Comparison of ENCODE assay signal across 1 cellular context in genomic region chr1:26913754-26914619, GRCh38.
TF ChIP-seq lines count a peak whose summit lies in the region.

A gene with protein sequence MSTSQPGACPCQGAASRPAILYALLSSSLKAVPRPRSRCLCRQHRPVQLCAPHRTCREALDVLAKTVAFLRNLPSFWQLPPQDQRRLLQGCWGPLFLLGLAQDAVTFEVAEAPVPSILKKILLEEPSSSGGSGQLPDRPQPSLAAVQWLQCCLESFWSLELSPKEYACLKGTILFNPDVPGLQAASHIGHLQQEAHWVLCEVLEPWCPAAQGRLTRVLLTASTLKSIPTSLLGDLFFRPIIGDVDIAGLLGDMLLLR (minus strand): TSS chr1:26913975. CDS start chr1:26913940, 35 bp downstream.

TF ChIP-seq in K562, 482 proteins besides CTCF, POLR2A, EP300 and RAD21 (continued from another document):
- TF ChIP-seq ZNF584 (CRISPR knock-in tag; IDR thresholded peaks at IDR 0.05; ENCODE audit: low read depth) (no peak), GATAD2B (IDR thresholded peaks at IDR 0.05; ENCODE audit: borderline replicate concordance) (peak; percentile 56; the same call in 1 of the 2 replicates), HDAC2 (IDR thresholded peaks at IDR 0.05) (no peak), RBFOX2 (IDR thresholded peaks at IDR 0.05; ENCODE audit: low read depth, low read length) (peak; percentile 45; the same call in 1 of the 2 replicates), ELF1 (tag; IDR thresholded peaks at IDR 0.05) (peak; percentile 63), MAX (CRISPR knock-in tag; IDR thresholded peaks at IDR 0.05) (peak; percentile 75), SMARCB1 (IDR thresholded peaks at IDR 0.05; ENCODE audit: insufficient read length, low read depth) (no peak), ATF7 (IDR thresholded peaks at IDR 0.05) (0 out of 2 replicates have a peak, but pooled peaks have one; percentile 21), NFRKB (IDR thresholded peaks at IDR 0.05; ENCODE audit: low read depth) (peak; percentile 59; the same call in 1 of the 2 replicates), IFI16 (CRISPR knock-in tag; IDR thresholded peaks at IDR 0.05) (no peak; the same call in 1 of the 2 replicates), NR4A1 (CRISPR knock-in tag; IDR thresholded peaks at IDR 0.05) (no peak), NR4A1 (tag; IDR thresholded peaks at IDR 0.05) (peak; percentile 78), FOXA3 (CRISPR knock-in tag; conservative IDR thresholded peaks at IDR 0.05 in 1 of 2, IDR thresholded peaks at IDR 0.05 in 1 of 2) (peak; percentile 84 to 87), KLF1 (tag; IDR thresholded peaks at IDR 0.05) (no peak), ZNF583 (CRISPR knock-in tag; IDR thresholded peaks at IDR 0.05) (peak; percentile 85), MCM5 (IDR thresholded peaks at IDR 0.05; ENCODE audit: low read depth) (no peak), JUND (IDR thresholded peaks at IDR 0.05; ENCODE audit: borderline replicate concordance, low read depth, low read length) (no peak), JUND (tag; IDR thresholded peaks at IDR 0.05; ENCODE audit: borderline replicate concordance, low read depth, low read length) (peak; percentile 53; the same call in 2 of the 3 replicates), ZKSCAN8 (CRISPR knock-in tag; IDR thresholded peaks at IDR 0.05) (peak; percentile 40; the same call in 1 of the 2 replicates), MTA2 (IDR thresholded peaks at IDR 0.05; ENCODE audit: low read depth) (0 out of 2 replicates have a peak, but pooled peaks have one; percentile 5), ZNF785 (CRISPR knock-in tag; IDR thresholded peaks at IDR 0.05) (no peak), ETV1 (tag; conservative IDR thresholded peaks at IDR 0.05; ENCODE audit: low read depth) (no peak), NRF1 (conservative IDR thresholded peaks at IDR 0.05 in 1 of 2, IDR thresholded peaks at IDR 0.05 in 1 of 2) (0 out of 4 replicates have a peak, but pooled peaks of 1 of the 2 experiments have one; percentile 10), ZNF561 (CRISPR knock-in tag; conservative IDR thresholded peaks at IDR 0.05) (no peak), ZNF766 (CRISPR knock-in tag; conservative IDR thresholded peaks at IDR 0.05) (peak; percentile 72; the same call in 1 of the 2 replicates), CXXC5 (CRISPR knock-in tag; IDR thresholded peaks at IDR 0.05) (peak; percentile 59; the same call in 1 of the 2 replicates), TAL1 (IDR thresholded peaks at IDR 0.05) (peak; percentile 28; the same call in 1 of the 2 replicates), KLF13 (tag; IDR thresholded peaks at IDR 0.05; ENCODE audit: borderline replicate concordance, low read depth) (0 out of 2 replicates have a peak, but pooled peaks have one; percentile 31), L3MBTL2 (IDR thresholded peaks at IDR 0.05) (peak; percentile 66), KLF6 (CRISPR knock-in tag; IDR thresholded peaks at IDR 0.05; ENCODE audit: borderline replicate concordance) (0 out of 2 replicates have a peak, but pooled peaks have one; percentile 36), NCOR1 (IDR thresholded peaks at IDR 0.05) (no peak), TCF3 (CRISPR knock-in tag; IDR thresholded peaks at IDR 0.05) (peak; percentile 62), TCF7 (IDR thresholded peaks at IDR 0.05; ENCODE audit: borderline replicate concordance) (no peak), MTA1 (IDR thresholded peaks at IDR 0.05; ENCODE audit: borderline replicate concordance) (no peak), LEF1 (IDR thresholded peaks at IDR 0.05) (peak; percentile 79; the same call in 1 of the 2 replicates), SOX6 (IDR thresholded peaks at IDR 0.05) (peak; percentile 47; the same call in 1 of the 2 replicates)
- TF ChIP-seq, protein P1, sequence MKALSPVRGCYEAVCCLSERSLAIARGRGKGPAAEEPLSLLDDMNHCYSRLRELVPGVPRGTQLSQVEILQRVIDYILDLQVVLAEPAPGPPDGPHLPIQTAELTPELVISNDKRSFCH (CRISPR knock-in tag; IDR thresholded peaks at IDR 0.05): no peak
- TF ChIP-seq, protein P1 (tag; IDR thresholded peaks at IDR 0.05): peak; percentile 94
- TF ChIP-seq, protein P2, sequence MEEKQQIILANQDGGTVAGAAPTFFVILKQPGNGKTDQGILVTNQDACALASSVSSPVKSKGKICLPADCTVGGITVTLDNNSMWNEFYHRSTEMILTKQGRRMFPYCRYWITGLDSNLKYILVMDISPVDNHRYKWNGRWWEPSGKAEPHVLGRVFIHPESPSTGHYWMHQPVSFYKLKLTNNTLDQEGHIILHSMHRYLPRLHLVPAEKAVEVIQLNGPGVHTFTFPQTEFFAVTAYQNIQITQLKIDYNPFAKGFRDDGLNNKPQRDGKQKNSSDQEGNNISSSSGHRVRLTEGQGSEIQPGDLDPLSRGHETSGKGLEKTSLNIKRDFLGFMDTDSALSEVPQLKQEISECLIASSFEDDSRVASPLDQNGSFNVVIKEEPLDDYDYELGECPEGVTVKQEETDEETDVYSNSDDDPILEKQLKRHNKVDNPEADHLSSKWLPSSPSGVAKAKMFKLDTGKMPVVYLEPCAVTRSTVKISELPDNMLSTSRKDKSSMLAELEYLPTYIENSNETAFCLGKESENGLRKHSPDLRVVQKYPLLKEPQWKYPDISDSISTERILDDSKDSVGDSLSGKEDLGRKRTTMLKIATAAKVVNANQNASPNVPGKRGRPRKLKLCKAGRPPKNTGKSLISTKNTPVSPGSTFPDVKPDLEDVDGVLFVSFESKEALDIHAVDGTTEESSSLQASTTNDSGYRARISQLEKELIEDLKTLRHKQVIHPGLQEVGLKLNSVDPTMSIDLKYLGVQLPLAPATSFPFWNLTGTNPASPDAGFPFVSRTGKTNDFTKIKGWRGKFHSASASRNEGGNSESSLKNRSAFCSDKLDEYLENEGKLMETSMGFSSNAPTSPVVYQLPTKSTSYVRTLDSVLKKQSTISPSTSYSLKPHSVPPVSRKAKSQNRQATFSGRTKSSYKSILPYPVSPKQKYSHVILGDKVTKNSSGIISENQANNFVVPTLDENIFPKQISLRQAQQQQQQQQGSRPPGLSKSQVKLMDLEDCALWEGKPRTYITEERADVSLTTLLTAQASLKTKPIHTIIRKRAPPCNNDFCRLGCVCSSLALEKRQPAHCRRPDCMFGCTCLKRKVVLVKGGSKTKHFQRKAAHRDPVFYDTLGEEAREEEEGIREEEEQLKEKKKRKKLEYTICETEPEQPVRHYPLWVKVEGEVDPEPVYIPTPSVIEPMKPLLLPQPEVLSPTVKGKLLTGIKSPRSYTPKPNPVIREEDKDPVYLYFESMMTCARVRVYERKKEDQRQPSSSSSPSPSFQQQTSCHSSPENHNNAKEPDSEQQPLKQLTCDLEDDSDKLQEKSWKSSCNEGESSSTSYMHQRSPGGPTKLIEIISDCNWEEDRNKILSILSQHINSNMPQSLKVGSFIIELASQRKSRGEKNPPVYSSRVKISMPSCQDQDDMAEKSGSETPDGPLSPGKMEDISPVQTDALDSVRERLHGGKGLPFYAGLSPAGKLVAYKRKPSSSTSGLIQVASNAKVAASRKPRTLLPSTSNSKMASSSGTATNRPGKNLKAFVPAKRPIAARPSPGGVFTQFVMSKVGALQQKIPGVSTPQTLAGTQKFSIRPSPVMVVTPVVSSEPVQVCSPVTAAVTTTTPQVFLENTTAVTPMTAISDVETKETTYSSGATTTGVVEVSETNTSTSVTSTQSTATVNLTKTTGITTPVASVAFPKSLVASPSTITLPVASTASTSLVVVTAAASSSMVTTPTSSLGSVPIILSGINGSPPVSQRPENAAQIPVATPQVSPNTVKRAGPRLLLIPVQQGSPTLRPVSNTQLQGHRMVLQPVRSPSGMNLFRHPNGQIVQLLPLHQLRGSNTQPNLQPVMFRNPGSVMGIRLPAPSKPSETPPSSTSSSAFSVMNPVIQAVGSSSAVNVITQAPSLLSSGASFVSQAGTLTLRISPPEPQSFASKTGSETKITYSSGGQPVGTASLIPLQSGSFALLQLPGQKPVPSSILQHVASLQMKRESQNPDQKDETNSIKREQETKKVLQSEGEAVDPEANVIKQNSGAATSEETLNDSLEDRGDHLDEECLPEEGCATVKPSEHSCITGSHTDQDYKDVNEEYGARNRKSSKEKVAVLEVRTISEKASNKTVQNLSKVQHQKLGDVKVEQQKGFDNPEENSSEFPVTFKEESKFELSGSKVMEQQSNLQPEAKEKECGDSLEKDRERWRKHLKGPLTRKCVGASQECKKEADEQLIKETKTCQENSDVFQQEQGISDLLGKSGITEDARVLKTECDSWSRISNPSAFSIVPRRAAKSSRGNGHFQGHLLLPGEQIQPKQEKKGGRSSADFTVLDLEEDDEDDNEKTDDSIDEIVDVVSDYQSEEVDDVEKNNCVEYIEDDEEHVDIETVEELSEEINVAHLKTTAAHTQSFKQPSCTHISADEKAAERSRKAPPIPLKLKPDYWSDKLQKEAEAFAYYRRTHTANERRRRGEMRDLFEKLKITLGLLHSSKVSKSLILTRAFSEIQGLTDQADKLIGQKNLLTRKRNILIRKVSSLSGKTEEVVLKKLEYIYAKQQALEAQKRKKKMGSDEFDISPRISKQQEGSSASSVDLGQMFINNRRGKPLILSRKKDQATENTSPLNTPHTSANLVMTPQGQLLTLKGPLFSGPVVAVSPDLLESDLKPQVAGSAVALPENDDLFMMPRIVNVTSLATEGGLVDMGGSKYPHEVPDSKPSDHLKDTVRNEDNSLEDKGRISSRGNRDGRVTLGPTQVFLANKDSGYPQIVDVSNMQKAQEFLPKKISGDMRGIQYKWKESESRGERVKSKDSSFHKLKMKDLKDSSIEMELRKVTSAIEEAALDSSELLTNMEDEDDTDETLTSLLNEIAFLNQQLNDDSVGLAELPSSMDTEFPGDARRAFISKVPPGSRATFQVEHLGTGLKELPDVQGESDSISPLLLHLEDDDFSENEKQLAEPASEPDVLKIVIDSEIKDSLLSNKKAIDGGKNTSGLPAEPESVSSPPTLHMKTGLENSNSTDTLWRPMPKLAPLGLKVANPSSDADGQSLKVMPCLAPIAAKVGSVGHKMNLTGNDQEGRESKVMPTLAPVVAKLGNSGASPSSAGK (IDR thresholded peaks at IDR 0.05): peak; percentile 72
- TF ChIP-seq, protein P3, sequence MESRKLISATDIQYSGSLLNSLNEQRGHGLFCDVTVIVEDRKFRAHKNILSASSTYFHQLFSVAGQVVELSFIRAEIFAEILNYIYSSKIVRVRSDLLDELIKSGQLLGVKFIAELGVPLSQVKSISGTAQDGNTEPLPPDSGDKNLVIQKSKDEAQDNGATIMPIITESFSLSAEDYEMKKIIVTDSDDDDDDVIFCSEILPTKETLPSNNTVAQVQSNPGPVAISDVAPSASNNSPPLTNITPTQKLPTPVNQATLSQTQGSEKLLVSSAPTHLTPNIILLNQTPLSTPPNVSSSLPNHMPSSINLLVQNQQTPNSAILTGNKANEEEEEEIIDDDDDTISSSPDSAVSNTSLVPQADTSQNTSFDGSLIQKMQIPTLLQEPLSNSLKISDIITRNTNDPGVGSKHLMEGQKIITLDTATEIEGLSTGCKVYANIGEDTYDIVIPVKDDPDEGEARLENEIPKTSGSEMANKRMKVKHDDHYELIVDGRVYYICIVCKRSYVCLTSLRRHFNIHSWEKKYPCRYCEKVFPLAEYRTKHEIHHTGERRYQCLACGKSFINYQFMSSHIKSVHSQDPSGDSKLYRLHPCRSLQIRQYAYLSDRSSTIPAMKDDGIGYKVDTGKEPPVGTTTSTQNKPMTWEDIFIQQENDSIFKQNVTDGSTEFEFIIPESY (CRISPR knock-in tag; IDR thresholded peaks at IDR 0.05): no peak
- TF ChIP-seq, protein P4, sequence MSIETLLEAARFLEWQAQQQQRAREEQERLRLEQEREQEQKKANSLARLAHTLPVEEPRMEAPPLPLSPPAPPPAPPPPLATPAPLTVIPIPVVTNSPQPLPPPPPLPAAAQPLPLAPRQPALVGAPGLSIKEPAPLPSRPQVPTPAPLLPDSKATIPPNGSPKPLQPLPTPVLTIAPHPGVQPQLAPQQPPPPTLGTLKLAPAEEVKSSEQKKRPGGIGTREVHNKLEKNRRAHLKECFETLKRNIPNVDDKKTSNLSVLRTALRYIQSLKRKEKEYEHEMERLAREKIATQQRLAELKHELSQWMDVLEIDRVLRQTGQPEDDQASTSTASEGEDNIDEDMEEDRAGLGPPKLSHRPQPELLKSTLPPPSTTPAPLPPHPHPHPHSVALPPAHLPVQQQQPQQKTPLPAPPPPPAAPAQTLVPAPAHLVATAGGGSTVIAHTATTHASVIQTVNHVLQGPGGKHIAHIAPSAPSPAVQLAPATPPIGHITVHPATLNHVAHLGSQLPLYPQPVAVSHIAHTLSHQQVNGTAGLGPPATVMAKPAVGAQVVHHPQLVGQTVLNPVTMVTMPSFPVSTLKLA (conservative IDR thresholded peaks at IDR 0.05): 0 out of 4 replicates have a peak, but pooled peaks have one; percentile 17 to 20
- TF ChIP-seq, protein P5, sequence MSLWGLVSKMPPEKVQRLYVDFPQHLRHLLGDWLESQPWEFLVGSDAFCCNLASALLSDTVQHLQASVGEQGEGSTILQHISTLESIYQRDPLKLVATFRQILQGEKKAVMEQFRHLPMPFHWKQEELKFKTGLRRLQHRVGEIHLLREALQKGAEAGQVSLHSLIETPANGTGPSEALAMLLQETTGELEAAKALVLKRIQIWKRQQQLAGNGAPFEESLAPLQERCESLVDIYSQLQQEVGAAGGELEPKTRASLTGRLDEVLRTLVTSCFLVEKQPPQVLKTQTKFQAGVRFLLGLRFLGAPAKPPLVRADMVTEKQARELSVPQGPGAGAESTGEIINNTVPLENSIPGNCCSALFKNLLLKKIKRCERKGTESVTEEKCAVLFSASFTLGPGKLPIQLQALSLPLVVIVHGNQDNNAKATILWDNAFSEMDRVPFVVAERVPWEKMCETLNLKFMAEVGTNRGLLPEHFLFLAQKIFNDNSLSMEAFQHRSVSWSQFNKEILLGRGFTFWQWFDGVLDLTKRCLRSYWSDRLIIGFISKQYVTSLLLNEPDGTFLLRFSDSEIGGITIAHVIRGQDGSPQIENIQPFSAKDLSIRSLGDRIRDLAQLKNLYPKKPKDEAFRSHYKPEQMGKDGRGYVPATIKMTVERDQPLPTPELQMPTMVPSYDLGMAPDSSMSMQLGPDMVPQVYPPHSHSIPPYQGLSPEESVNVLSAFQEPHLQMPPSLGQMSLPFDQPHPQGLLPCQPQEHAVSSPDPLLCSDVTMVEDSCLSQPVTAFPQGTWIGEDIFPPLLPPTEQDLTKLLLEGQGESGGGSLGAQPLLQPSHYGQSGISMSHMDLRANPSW (CRISPR knock-in tag; IDR thresholded peaks at IDR 0.05): no peak
- TF ChIP-seq, protein P6, sequence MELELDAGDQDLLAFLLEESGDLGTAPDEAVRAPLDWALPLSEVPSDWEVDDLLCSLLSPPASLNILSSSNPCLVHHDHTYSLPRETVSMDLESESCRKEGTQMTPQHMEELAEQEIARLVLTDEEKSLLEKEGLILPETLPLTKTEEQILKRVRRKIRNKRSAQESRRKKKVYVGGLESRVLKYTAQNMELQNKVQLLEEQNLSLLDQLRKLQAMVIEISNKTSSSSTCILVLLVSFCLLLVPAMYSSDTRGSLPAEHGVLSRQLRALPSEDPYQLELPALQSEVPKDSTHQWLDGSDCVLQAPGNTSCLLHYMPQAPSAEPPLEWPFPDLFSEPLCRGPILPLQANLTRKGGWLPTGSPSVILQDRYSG (tag; conservative IDR thresholded peaks at IDR 0.05; ENCODE audit: low read depth): peak; percentile 77
TF ChIP-seq in K562: peak in this region for 91.
